ENCODE assay signal across 10 cellular contexts in the genomic region with DNA sequence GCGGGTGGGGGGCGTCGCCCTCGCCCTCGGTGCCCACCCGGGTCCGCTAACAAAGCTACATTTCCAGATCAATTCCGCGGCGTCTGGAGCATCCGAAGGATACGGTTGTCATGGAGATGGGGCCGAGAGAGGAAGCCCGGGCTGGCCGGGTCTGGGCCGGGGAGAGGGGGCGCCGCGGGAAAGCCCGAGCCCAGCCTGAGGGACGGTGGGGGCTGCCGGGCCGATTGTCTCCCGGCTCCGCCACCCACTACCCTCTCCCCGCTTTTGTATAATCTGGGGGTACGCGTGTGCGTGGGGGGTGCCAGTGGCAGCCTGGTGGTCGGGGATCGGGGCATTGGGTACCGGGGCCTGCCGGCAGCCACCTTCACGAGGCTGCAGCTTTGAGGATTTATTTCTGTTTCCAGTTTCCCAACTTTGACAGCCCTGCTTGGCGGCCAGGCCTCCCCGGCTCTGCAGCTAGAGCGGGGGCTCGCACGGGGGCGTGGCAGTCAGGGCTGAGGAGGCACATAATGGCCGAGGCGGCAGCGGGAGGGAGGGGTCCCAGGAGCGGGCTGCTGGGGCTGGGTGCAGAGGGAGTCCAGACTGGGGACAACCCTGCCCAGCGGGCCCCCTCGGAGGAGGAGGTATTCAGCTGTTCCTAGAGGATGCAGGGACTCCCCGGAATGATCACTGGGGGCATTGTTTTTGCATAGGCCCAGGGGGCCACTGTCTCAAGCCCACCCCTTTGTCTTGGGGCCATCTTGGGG. TPM values are rescaled to one million over a fixed set of nuclear protein-coding genes. Genes with fewer than 3 reads are reported as not detected.
A peak's percentile ranks its signal among the peaks of the same experiment; 100 is the strongest.
DNase-seq lines count a peak whose midpoint lies in the region; ATAC-seq and TF ChIP-seq lines count a peak whose summit lies in the region.
"Had no signal": no experiment of that assay in that cellular context is flagged by ENCODE, and none has a peak within 500 bp of the region (broad histone marks: within the 10 kb centered on the region; RNA-seq: fewer than 3 reads in every experiment).

No MANE protein-coding gene starts in this region.

- H3K36me3 Mint-ChIP-seq in MCF 10A (ENCODE audit: insufficient read depth, unreplicated experiment): no peaks in the 10 kb centered on the region

- DNase-seq in breast epithelium (ENCODE audit: low spot score in 2 of 2) (no peak), MCF 10A (ENCODE audit: unreplicated experiment) (no peak), WERI-Rb-1 (peak; percentile 45), substantia nigra (lab: John Stamatoyannopoulos, UW) (peak in 16 of 49 donors; percentile 9 to 52 (median 30)), gastrocnemius medialis (no peak), KBM-7 (no peak), uterus (no peak)
- DNase-seq: activated CD4-positive, alpha-beta T cell treated with anti-CD3 and anti-CD28 coated beads, Interleukin-2, amount 10 ng/mL, durations not matched to agents 24 days and 14 days had no signal

- H3K4me1 Mint-ChIP-seq in MCF 10A (ENCODE audit: insufficient read depth, unreplicated experiment): no peaks in the 10 kb centered on the region
- H3K4me1 Mint-ChIP-seq: activated CD4-positive, alpha-beta T cell treated with anti-CD3 and anti-CD28 coated beads, Interleukin-2, amount 10 ng/mL, durations not matched to agents 24 days and 14 days had no signal

- peaks cover 18 to 20% of the 10 kb centered on the region in 2 donors for H3K27me3 ChIP-seq in breast epithelium
- H3K27me3 ChIP-seq in WERI-Rb-1 (ENCODE audit: insufficient read depth, low read depth, severe bottlenecking): no peaks in the 10 kb centered on the region
- peaks cover 69% of the 10 kb centered on the region for H3K27me3 ChIP-seq in iPS-15b (ENCODE audit: control insufficient read depth, insufficient read depth, low read length)
- peaks cover 20 to 28% (median 22%) of the 10 kb centered on the region in 3 donors for H3K27me3 ChIP-seq in gastrocnemius medialis
- peaks cover 0 to 12% of the 10 kb centered on the region in 2 donors for H3K27me3 ChIP-seq in uterus

- TF ChIP-seq POLR2A in breast epithelium (IDR thresholded peaks at IDR 0.05) (no peak), gastrocnemius medialis (IDR thresholded peaks at IDR 0.05) (no peak), uterus (IDR thresholded peaks at IDR 0.05) (no peak)

- POLR2A ChIA-PET in MCF 10A (lab: Yijun Ruan, JAX): interaction anchor here (0.7 kb wide), 1 partner anchor 254 kb away, joined by 3 read pairs; no protein-coding TSS in a partner anchor

- H3K9me3 ChIP-seq in breast epithelium (no peaks in the 10 kb centered on the region), WERI-Rb-1 (ENCODE audit: severe bottlenecking) (no peaks in the 10 kb centered on the region), iPS-15b (ENCODE audit: control insufficient read depth, insufficient read depth, low read length) (no peaks in the 10 kb centered on the region), gastrocnemius medialis (no peaks in the 10 kb centered on the region), uterus (no peaks in the 10 kb centered on the region)

- peak overlapping the region in 2 of 3 donors; percentile 58 to 76 for H3K4me3 ChIP-seq in breast epithelium
- H3K4me3 ChIP-seq in WERI-Rb-1 (ENCODE audit: low read depth, low read length): peak overlapping the region; percentile 44
- H3K4me3 ChIP-seq in iPS-15b (ENCODE audit: low read depth, low read length): peak overlapping the region; percentile 48
- peak overlapping the region in 2 of 4 donors; percentile 34 to 51 for H3K4me3 ChIP-seq in gastrocnemius medialis
- no peak overlapping the region for H3K4me3 ChIP-seq in uterus

- H3K4me1 ChIP-seq in breast epithelium (peaks cover 6 to 7% of the 10 kb centered on the region in 2 donors), iPS-15b (ENCODE audit: control insufficient read depth, insufficient read depth, low read length) (peaks cover 2% of the 10 kb centered on the region), gastrocnemius medialis (peaks cover 0 to 7% of the 10 kb centered on the region in 2 donors), uterus (peaks cover 0 to 13% of the 10 kb centered on the region in 2 donors)

- in situ Hi-C loops in gastrocnemius medialis (cut with MboI; ENCODE audit: low sequenced_read_pairs in 4 of 4) (loop anchor here in 3 of 4 donors (10.0 to 25.0 kb wide), 3 partner anchors 169 to 566 kb away; partner anchors contain the start of gene SLC4A9 (in 1 of the 3)), KBM-7 (cut with MboI; ENCODE audit: low pct_unique_long_range_greater_than_20kb, low sequenced_read_pairs) (loop anchor here (10.0 kb wide), 1 partner anchor 49 kb away; no protein-coding TSS in a partner anchor)

- H3K9me3 Mint-ChIP-seq in MCF 10A (ENCODE audit: unreplicated experiment): no peaks in the 10 kb centered on the region
- H3K9me3 Mint-ChIP-seq: activated CD4-positive, alpha-beta T cell treated with anti-CD3 and anti-CD28 coated beads, Interleukin-2, amount 10 ng/mL, durations not matched to agents 24 days and 14 days had no signal

- H3K27ac ChIP-seq in breast epithelium (no peak overlapping the region), WERI-Rb-1 (no peak overlapping the region), substantia nigra (ENCODE audit: low read depth, low read length, poor library complexity, severe bottlenecking) (peak overlapping the region; percentile 37), gastrocnemius medialis (no peak overlapping the region), uterus (no peak overlapping the region)
- H3K27ac ChIP-seq: C4-2B had no signal

- ATAC-seq in gastrocnemius medialis: no peak

- CTCF ChIA-PET in MCF 10A (lab: Yijun Ruan, JAX): interaction anchor here (1.2 to 5.4 kb wide), 4 partner anchors 8 to 173 kb away, joined by 4 to 71 read pairs (median 32); no protein-coding TSS in a partner anchor

- TF ChIP-seq CTCF in breast epithelium (IDR thresholded peaks at IDR 0.05) (no peak), MCF 10A (IDR thresholded peaks at IDR 0.05; ENCODE audit: unreplicated experiment) (no peak), WERI-Rb-1 (IDR thresholded peaks at IDR 0.05; ENCODE audit: low read depth, low read length) (no peak), gastrocnemius medialis (IDR thresholded peaks at IDR 0.05 in 4 of 5, conservative IDR thresholded peaks at IDR 0.05 in 1 of 5) (no peak), uterus (IDR thresholded peaks at IDR 0.05) (no peak)

- intact Hi-C loops in breast epithelium (cut with DNase I; ENCODE audit: low total_unique reads) (loop anchor here (10.0 kb wide), 1 partner anchor 169 kb away; no protein-coding TSS in a partner anchor), MCF 10A (cut with micrococcal nuclease) (no loop called here), gastrocnemius medialis (cut with DNase I; ENCODE audit: low total_unique reads) (no loop called here), uterus (cut with DNase I; ENCODE audit: low total_unique reads) (loop anchor here (5.0 to 10.0 kb wide), 2 partner anchors 169 to 256 kb away; no protein-coding TSS in a partner anchor)

- BruUV-seq in MCF 10A (replicated peaks; lab: Mats Ljungman, UMichigan): no TSS peak

- H3K4me3 Mint-ChIP-seq in MCF 10A (ENCODE audit: unreplicated experiment): no peak overlapping the region
- H3K4me3 Mint-ChIP-seq: activated CD4-positive, alpha-beta T cell treated with anti-CD3 and anti-CD28 coated beads, Interleukin-2, amount 10 ng/mL, durations not matched to agents 24 days and 14 days had no signal

- H3K9ac ChIP-seq in iPS-15b (ENCODE audit: low read depth, low read length): no peak overlapping the region

- peaks cover 85% of the 10 kb centered on the region for H3K27me3 Mint-ChIP-seq in MCF 10A (ENCODE audit: insufficient read depth, unreplicated experiment)

- no peak overlapping the region for H3K27ac Mint-ChIP-seq in MCF 10A (ENCODE audit: low read depth, unreplicated experiment)
- H3K27ac Mint-ChIP-seq: activated CD4-positive, alpha-beta T cell treated with anti-CD3 and anti-CD28 coated beads, Interleukin-2, amount 10 ng/mL, durations not matched to agents 24 days and 14 days had no signal

- H3K36me3 ChIP-seq in breast epithelium: no peaks in the 10 kb centered on the region
- H3K36me3 ChIP-seq in WERI-Rb-1: no peaks in the 10 kb centered on the region
- no peaks in the 10 kb centered on the region for H3K36me3 ChIP-seq in iPS-15b (ENCODE audit: control insufficient read depth, insufficient read depth, low read length)
- no peaks in the 10 kb centered on the region for H3K36me3 ChIP-seq in gastrocnemius medialis
- no peaks in the 10 kb centered on the region for H3K36me3 ChIP-seq in uterus

RNA-seq across cellular contexts. Expression of gene PSD2, which starts 0.6 kb away (rescaled TPM):
- 1 to 10 TPM in 1 of 3 donors, under 1 TPM in 1, not detected in 1; 0.66 to 1.8 TPM for total RNA-seq in breast epithelium
- not detected in 2 replicates for total RNA-seq in MCF 10A (2022)
- total RNA-seq in gastrocnemius medialis: under 1 TPM in 1 of 4 donors, not detected in 3; 0.10 TPM
- under 1 TPM in 2 of 4 donors, not detected in 2; 0.30 to 0.76 TPM for total RNA-seq in uterus
- total RNA-seq: activated CD4-positive, alpha-beta T cell treated with anti-CD3 and anti-CD28 coated beads, Interleukin-2, amount 10 ng/mL, durations not matched to agents 24 days and 14 days had no signal

Comparison
In these comparisons a context has a peak if more than half of its experiments do, and no peak if none do; other contexts are left out.
1. intact Hi-C loops: an anchor here in breast epithelium (10.0 kb wide) and uterus (5.0 to 10.0 kb wide); none called in MCF 10A and gastrocnemius medialis.
2. H3K4me3 ChIP-seq: peak in breast epithelium (2 of 3), WERI-Rb-1 (single experiment) and iPS-15b (single experiment); none in uterus (0 of 2).